Comparison of ENCODE assay signal across 16 cellular contexts in genomic region chr1:25197235-25197930, GRCh38. TPM values are rescaled to one million over a fixed set of nuclear protein-coding genes. Genes with fewer than 3 reads are reported as not detected.
DNase-seq lines count a peak whose midpoint lies in the region; ATAC-seq, FAIRE-seq and TF ChIP-seq lines count a peak whose summit lies in the region.
"Had no signal": no experiment of that assay in that cellular context is flagged by ENCODE, and none has a peak within 500 bp of the region (broad histone marks: within the 10 kb centered on the region; RNA-seq: fewer than 3 reads in every experiment).

No MANE protein-coding gene starts in this region.

- peak overlapping the region; percentile 14 for H3K4me3 Mint-ChIP-seq in type B pancreatic cell
- H3K4me3 Mint-ChIP-seq: activated CD4-positive, alpha-beta memory T cell treated with anti-CD3 and anti-CD28 coated beads for 36 hours; IgD-negative memory B cell; stimulated activated memory B cell treated with anti-CD40 and anti-IgM and Interleukin-4, amounts not matched to agents 10 μg/mL and 1 μg/mL and 100 μg/mL, for 72 hours had no signal

- H2AFZ ChIP-seq in keratinocyte (ENCODE audit: control insufficient read depth, low read length), result no peak overlapping the region

- peaks cover 29% of the 10 kb centered on the region for H3K27me3 Mint-ChIP-seq in type B pancreatic cell

- H3K9me3 Mint-ChIP-seq in type B pancreatic cell, result no peaks in the 10 kb centered on the region
- H3K9me3 Mint-ChIP-seq: activated CD4-positive, alpha-beta memory T cell treated with anti-CD3 and anti-CD28 coated beads for 36 hours; IgD-negative memory B cell; stimulated activated memory B cell treated with anti-CD40 and anti-IgM and Interleukin-4, amounts not matched to agents 10 μg/mL and 1 μg/mL and 100 μg/mL, for 72 hours had no signal

- H3K27ac ChIP-seq in Peyer's patch, result peak overlapping the region in 3 of 4 donors; percentile 17 to 74 (median 56)
- H3K27ac ChIP-seq in keratinocyte (ENCODE audit: control insufficient read depth, insufficient read depth, low read length), result no peak overlapping the region
- no peak overlapping the region for H3K27ac ChIP-seq in tibial artery
- H3K27ac ChIP-seq: right atrium auricular region, upper lobe of right lung had no signal

- no peaks in the 10 kb centered on the region for H3K9me1 ChIP-seq in keratinocyte (ENCODE audit: control insufficient read depth, extremely low read depth, insufficient read depth, low read length)

- no peak overlapping the region for H3K9ac ChIP-seq in keratinocyte (ENCODE audit: control insufficient read depth, extremely low read depth, insufficient read depth, low read length)

- peak overlapping the region; percentile 44 for H3K27ac Mint-ChIP-seq in type B pancreatic cell
- H3K27ac Mint-ChIP-seq: activated CD4-positive, alpha-beta memory T cell treated with anti-CD3 and anti-CD28 coated beads for 36 hours had no signal

- H3K9me3 ChIP-seq in Peyer's patch (no peaks in the 10 kb centered on the region), keratinocyte (ENCODE audit: control insufficient read depth, low read depth, low read length) (no peaks in the 10 kb centered on the region), tibial artery (no peaks in the 10 kb centered on the region)
- H3K9me3 ChIP-seq: right atrium auricular region, upper lobe of right lung had no signal

- TF ChIP-seq POLR2A in Peyer's patch (IDR thresholded peaks at IDR 0.05), result no peak

- DNase-seq in NCI-H524 (lab: John Stamatoyannopoulos, UW) (peak; percentile 16 to 47), NCI-H524 treated with DMSO at 0.1 percent for 48 hours (lab: John Stamatoyannopoulos, UW) (no peak), Peyer's patch (no peak), keratinocyte (ENCODE audit: low read depth, low spot score) (no peak), type B pancreatic cell (ENCODE audit: extremely low spot score, unreplicated experiment) (no peak), activated gamma-delta T cell treated with Interleukin-2 at 50 U/mL for 16 hours (no peak), tibial artery (no peak)
- DNase-seq: activated CD4-positive, alpha-beta memory T cell treated with anti-CD3 and anti-CD28 coated beads for 36 hours; COR-L47; left cardiac atrium; SIG-M5; upper lobe of right lung had no signal

- no peaks in the 10 kb centered on the region for H3K36me3 Mint-ChIP-seq in type B pancreatic cell
- H3K36me3 Mint-ChIP-seq: activated CD4-positive, alpha-beta memory T cell treated with anti-CD3 and anti-CD28 coated beads for 36 hours; IgD-negative memory B cell; stimulated activated memory B cell treated with anti-CD40 and anti-IgM and Interleukin-4, amounts not matched to agents 10 μg/mL and 1 μg/mL and 100 μg/mL, for 72 hours had no signal

- H4K20me1 ChIP-seq in keratinocyte (ENCODE audit: control insufficient read depth, extremely low read depth, insufficient read depth, low read length), result no peaks in the 10 kb centered on the region

- ATAC-seq in GM18868 (IDR thresholded peaks at IDR 0.05; ENCODE audit: unreplicated experiment), result no peak
- ATAC-seq: left cardiac atrium, upper lobe of right lung had no signal

- no peaks in the 10 kb centered on the region for H3K79me2 ChIP-seq in keratinocyte (ENCODE audit: control insufficient read depth, insufficient read depth, low read length)

- peaks cover 0 to 27% (median 0%) of the 10 kb centered on the region in 4 donors for H3K4me1 ChIP-seq in Peyer's patch
- peaks cover 29% of the 10 kb centered on the region for H3K4me1 ChIP-seq in keratinocyte (ENCODE audit: control insufficient read depth, extremely low read depth, insufficient read depth, low read length)
- peaks cover 0 to 29% (median 12%) of the 10 kb centered on the region in 4 donors for H3K4me1 ChIP-seq in tibial artery
- H3K4me1 ChIP-seq: right atrium auricular region, upper lobe of right lung had no signal

- H3K27me3 ChIP-seq in Peyer's patch (no peaks in the 10 kb centered on the region), keratinocyte (ENCODE audit: control insufficient read depth, extremely low read depth, insufficient read depth, low read length) (no peaks in the 10 kb centered on the region), tibial artery (peaks cover 0 to 24% of the 10 kb centered on the region in 2 donors)
- H3K27me3 ChIP-seq: right atrium auricular region, upper lobe of right lung had no signal

- peak overlapping the region; percentile 44 for H3K4me2 ChIP-seq in keratinocyte (ENCODE audit: control insufficient read depth, extremely low read depth, insufficient read depth, low read depth, low read length)

- H3K4me3 ChIP-seq in Peyer's patch (no peak overlapping the region), keratinocyte (ENCODE audit: control insufficient read depth in 2 of 3, extremely low read depth in 1 of 3, insufficient read depth in 2 of 3, low read depth in 1 of 3, low read length in 3 of 3) (no peak overlapping the region), tibial artery (no peak overlapping the region)
- H3K4me3 ChIP-seq: right atrium auricular region, upper lobe of right lung had no signal

- H3K36me3 ChIP-seq in Peyer's patch (no peaks in the 10 kb centered on the region), keratinocyte (ENCODE audit: control insufficient read depth in 2 of 2, extremely low read depth in 1 of 2, insufficient read depth in 2 of 2, low read length in 2 of 2) (no peaks in the 10 kb centered on the region), tibial artery (no peaks in the 10 kb centered on the region)
- H3K36me3 ChIP-seq: right atrium auricular region, upper lobe of right lung had no signal

- dilution Hi-C loops in keratinocyte (cut with MboI; ENCODE audit: extremely low pct_ligation_motif_present, low sequenced_read_pairs), result no loop called here

- no peak for TF ChIP-seq CTCF in Peyer's patch (IDR thresholded peaks at IDR 0.05)
- no peak for TF ChIP-seq CTCF in keratinocyte (optimal IDR thresholded peaks at IDR 0.05 in 1 of 3, IDR thresholded peaks at IDR 0.05 in 1 of 3, conservative IDR thresholded peaks at IDR 0.05 in 1 of 3; ENCODE audit: extremely low read depth in 1 of 3, insufficient read depth in 2 of 3, low read length in 3 of 3)
- no peak for TF ChIP-seq CTCF in type B pancreatic cell (conservative IDR thresholded peaks at IDR 0.05)
- TF ChIP-seq CTCF in tibial artery (IDR thresholded peaks at IDR 0.05), result no peak

- intact Hi-C loops in tibial artery (cut with DNase I; ENCODE audit: low total_unique reads), result no loop called here

- peaks cover 49% of the 10 kb centered on the region for H3K4me1 Mint-ChIP-seq in type B pancreatic cell (ENCODE audit: unreplicated experiment)

- FAIRE-seq in keratinocyte (lab: Jason Lieb, UNC), result no peak

RNA-seq across cellular contexts. Expression of gene SYF2, which starts 34.9 kb away (rescaled TPM):
- total RNA-seq in Peyer's patch (10 to 100 TPM; 24.8 to 45.7 (median 30.9) TPM), type B pancreatic cell (ENCODE audit: low replicate concordance) (33.7 and 35.9 TPM in 2 replicates)
- polyA plus RNA-seq in keratinocyte, result 19.3 to 31.8 TPM (median 20.6 TPM) in 3 replicates
- 176 TPM for polyA plus RNA-seq in keratinocyte (2011; ENCODE audit: low read depth)
- polyA plus RNA-seq in keratinocyte (2011; cell fraction: cytosol; rRNA removed), result 19.3 and 36.1 TPM in 2 replicates
- 14.8 and 23.5 TPM in 2 replicates for polyA plus RNA-seq in keratinocyte (2011; cell fraction: nucleus; rRNA removed)
- 27.8 and 63.5 TPM in 2 replicates for polyA plus RNA-seq in keratinocyte (2012; ENCODE audit: low replicate concordance)
- polyA minus RNA-seq in keratinocyte, result 1.6 to 5.3 TPM in 2 of 3 replicates, not detected in the other
- 9.0 TPM for polyA minus RNA-seq in keratinocyte (2011; cell fraction: cytosol; rRNA and poly(A)+ RNA removed)
- 3.3 and 7.8 TPM in 2 replicates for polyA minus RNA-seq in keratinocyte (2011; cell fraction: nucleus; rRNA and poly(A)+ RNA removed)

RNA-seq across cellular contexts. Expression of gene RSRP1, which starts 49.9 kb away (rescaled TPM):
- 100 to 1,000 TPM; 229 to 358 (median 274) TPM for total RNA-seq in Peyer's patch
- polyA plus RNA-seq in keratinocyte, result 23.4 to 71.2 TPM (median 47.6 TPM) in 3 replicates
- polyA plus RNA-seq in keratinocyte (2011; ENCODE audit: low read depth), result 222 TPM
- polyA plus RNA-seq in keratinocyte (2011; cell fraction: cytosol; rRNA removed), result 4.1 and 6.7 TPM in 2 replicates
- 195 and 236 TPM in 2 replicates for polyA plus RNA-seq in keratinocyte (2011; cell fraction: nucleus; rRNA removed)
- polyA plus RNA-seq in keratinocyte (2012; ENCODE audit: low replicate concordance), result 16.6 and 73.3 TPM in 2 replicates
- polyA minus RNA-seq in keratinocyte, result 12.7 to 51.5 TPM (median 35.9 TPM) in 3 replicates
- polyA minus RNA-seq in keratinocyte (2011; cell fraction: cytosol; rRNA and poly(A)+ RNA removed), result 12.3 TPM
- 71.4 and 90.7 TPM in 2 replicates for polyA minus RNA-seq in keratinocyte (2011; cell fraction: nucleus; rRNA and poly(A)+ RNA removed)
- 97.6 and 109 TPM in 2 replicates for total RNA-seq in type B pancreatic cell (ENCODE audit: low replicate concordance)

Comparison
In these comparisons a context has a peak if more than half of its experiments do, and no peak if none do; other contexts are left out.
1. DNase-seq: peak in NCI-H524 (2 of 2); none in NCI-H524 treated with DMSO at 0.1 percent for 48 hours (single experiment), Peyer's patch (0 of 3), keratinocyte (single experiment), type B pancreatic cell (single experiment), activated gamma-delta T cell treated with Interleukin-2 at 50 U/mL for 16 hours (single experiment) and tibial artery (0 of 2).
2. H3K27ac ChIP-seq: peak in Peyer's patch (3 of 4); none in keratinocyte (single experiment) and tibial artery (0 of 2).